In genomic region chr15:41648097-41648496, GRCh38 we compare ENCODE assay signal across 35 cellular contexts.
"Had no signal": no experiment of that assay in that cellular context is flagged by ENCODE, and none has a peak within 500 bp of the region (broad histone marks: within the 10 kb centered on the region; RNA-seq: fewer than 3 reads in every experiment).

No MANE protein-coding gene starts in this region.

- DNase-seq: activated CD4-positive, alpha-beta memory T cell treated with anti-CD3 and anti-CD28 coated beads for 36 hours; activated CD4-positive, alpha-beta T cell treated with anti-CD3 and anti-CD28 coated beads for 48 hours; activated CD8-positive, alpha-beta memory T cell treated with anti-CD3 and anti-CD28 coated beads, Interleukin-2, amount 50 U/mL, for 4 hours; activated gamma-delta T cell; activated naive CD4-positive, alpha-beta T cell treated with anti-CD3 and anti-CD28 coated beads, Interleukin-2, amount 10 ng/mL, durations not matched to agents 7 days and 5 days; activated naive CD8-positive, alpha-beta T cell treated with anti-CD3 and anti-CD28 coated beads, Interleukin-2, amount 10 ng/mL, durations not matched to agents 7 days and 5 days; activated T-cell treated with anti-CD3 and anti-CD28 coated beads, Interleukin-2, amount 50 U/mL, for 1 hour; dorsolateral prefrontal cortex; effector memory CD4-positive, alpha-beta T cell; erythroblast; islet precursor cell; left lung; mesendoderm; natural killer cell; occipital lobe; posterior cingulate gyrus; stimulated activated CD4-positive, alpha-beta T cell treated with anti-CD3 and anti-CD28 coated beads, Interleukin-1b, Interleukin-23, amount 100 ng/mL, for 48 hours; stimulated activated CD4-positive, alpha-beta T cell treated with anti-CD3 and anti-CD28 coated beads, Interleukin-4, amount 100 ng/mL, for 4 hours; stimulated activated CD8-positive, alpha-beta memory T cell treated with anti-CD3 and anti-CD28 coated beads, Interleukin-4, amount 100 ng/mL, for 48 hours; stimulated activated naive CD8-positive, alpha-beta T cell treated with anti-CD3 and anti-CD28 coated beads, Interleukin-15, amount 100 ng/mL, for 72 hours; substantia nigra; WERI-Rb-1 had no signal

- H3K27ac ChIP-seq: ascending aorta, brain microvascular endothelial cell, coronary artery, dorsolateral prefrontal cortex, gastroesophageal sphincter, left lung, neural progenitor cell, skin epidermis, vagina, WERI-Rb-1 had no signal

- H3K27me3 ChIP-seq: ascending aorta, brain microvascular endothelial cell, dorsolateral prefrontal cortex, gastroesophageal sphincter, hepatocyte, left lung, neural progenitor cell, vagina had no signal

- H3K27me3 Mint-ChIP-seq: activated CD4-positive, alpha-beta memory T cell treated with anti-CD3 and anti-CD28 coated beads for 36 hours; activated naive CD4-positive, alpha-beta T cell treated with anti-CD3 and anti-CD28 coated beads, Interleukin-2, amount 10 ng/mL, durations not matched to agents 7 days and 5 days; stimulated activated memory B cell treated with anti-CD40 and anti-IgM and Interleukin-4, amounts not matched to agents 10 μg/mL and 1 μg/mL and 100 μg/mL, for 72 hours; stimulated activated naive CD8-positive, alpha-beta T cell treated with anti-CD3 and anti-CD28 coated beads, Interleukin-15, amount 100 ng/mL, for 72 hours; type B pancreatic cell had no signal

- H3K4me3 Mint-ChIP-seq: activated CD4-positive, alpha-beta memory T cell treated with anti-CD3 and anti-CD28 coated beads for 36 hours; activated naive CD4-positive, alpha-beta T cell treated with anti-CD3 and anti-CD28 coated beads, Interleukin-2, amount 10 ng/mL, durations not matched to agents 7 days and 5 days; activated naive CD8-positive, alpha-beta T cell treated with anti-CD3 and anti-CD28 coated beads, Interleukin-2, amount 10 ng/mL, durations not matched to agents 7 days and 5 days; natural killer cell; neural progenitor cell; stimulated activated memory B cell treated with anti-CD40 and anti-IgM and Interleukin-4, amounts not matched to agents 10 μg/mL and 1 μg/mL and 100 μg/mL, for 72 hours; stimulated activated naive CD8-positive, alpha-beta T cell treated with anti-CD3 and anti-CD28 coated beads, Interleukin-15, amount 100 ng/mL, for 72 hours; type B pancreatic cell had no signal

- H3K9me3 Mint-ChIP-seq: natural killer cell, neural progenitor cell had no signal

- ATAC-seq: activated CD4-positive, CD25-positive, alpha-beta regulatory T cell treated with anti-CD3 and anti-CD28 coated beads, Interleukin-2, amount 50 U/mL, for 24 hours; gastroesophageal sphincter; natural killer cell; sciatic nerve; stimulated activated memory B cell treated with anti-CD40 and anti-IgM and Interleukin-4, amounts not matched to agents 10 μg/mL and 1 μg/mL and 100 μg/mL, for 72 hours; stimulated activated naive CD8-positive, alpha-beta T cell treated with anti-CD3 and anti-CD28 coated beads, Interleukin-15, amount 100 ng/mL, for 72 hours had no signal

- H3K4me3 ChIP-seq: ascending aorta, coronary artery, dorsolateral prefrontal cortex, gastroesophageal sphincter, hepatocyte, left lung, lung, neural progenitor cell, skin epidermis, vagina had no signal

- H3K27ac Mint-ChIP-seq: activated CD4-positive, alpha-beta memory T cell treated with anti-CD3 and anti-CD28 coated beads for 36 hours; activated naive CD4-positive, alpha-beta T cell treated with anti-CD3 and anti-CD28 coated beads, Interleukin-2, amount 10 ng/mL, durations not matched to agents 7 days and 5 days; activated naive CD8-positive, alpha-beta T cell treated with anti-CD3 and anti-CD28 coated beads, Interleukin-2, amount 10 ng/mL, durations not matched to agents 7 days and 5 days; natural killer cell; neural progenitor cell; stimulated activated memory B cell treated with anti-CD40 and anti-IgM and Interleukin-4, amounts not matched to agents 10 μg/mL and 1 μg/mL and 100 μg/mL, for 72 hours; stimulated activated naive CD8-positive, alpha-beta T cell treated with anti-CD3 and anti-CD28 coated beads, Interleukin-15, amount 100 ng/mL, for 72 hours; type B pancreatic cell had no signal

- H3K36me3 ChIP-seq: ascending aorta, brain microvascular endothelial cell, gastroesophageal sphincter, left lung, neural progenitor cell, vagina, WERI-Rb-1 had no signal

- H3K4me1 ChIP-seq: ascending aorta, gastroesophageal sphincter, neural progenitor cell, vagina had no signal

- H3K36me3 Mint-ChIP-seq: activated CD4-positive, alpha-beta memory T cell treated with anti-CD3 and anti-CD28 coated beads for 36 hours; activated naive CD4-positive, alpha-beta T cell treated with anti-CD3 and anti-CD28 coated beads, Interleukin-2, amount 10 ng/mL, durations not matched to agents 7 days and 5 days; natural killer cell; stimulated activated memory B cell treated with anti-CD40 and anti-IgM and Interleukin-4, amounts not matched to agents 10 μg/mL and 1 μg/mL and 100 μg/mL, for 72 hours; type B pancreatic cell had no signal

- H3K4me1 Mint-ChIP-seq: activated naive CD4-positive, alpha-beta T cell treated with anti-CD3 and anti-CD28 coated beads, Interleukin-2, amount 10 ng/mL, durations not matched to agents 7 days and 5 days; natural killer cell; neural progenitor cell; stimulated activated memory B cell treated with anti-CD40 and anti-IgM and Interleukin-4, amounts not matched to agents 10 μg/mL and 1 μg/mL and 100 μg/mL, for 72 hours; stimulated activated naive CD8-positive, alpha-beta T cell treated with anti-CD3 and anti-CD28 coated beads, Interleukin-15, amount 100 ng/mL, for 72 hours had no signal

- H3K9me3 ChIP-seq: ascending aorta, gastroesophageal sphincter, vagina had no signal
